In the genomic region with DNA sequence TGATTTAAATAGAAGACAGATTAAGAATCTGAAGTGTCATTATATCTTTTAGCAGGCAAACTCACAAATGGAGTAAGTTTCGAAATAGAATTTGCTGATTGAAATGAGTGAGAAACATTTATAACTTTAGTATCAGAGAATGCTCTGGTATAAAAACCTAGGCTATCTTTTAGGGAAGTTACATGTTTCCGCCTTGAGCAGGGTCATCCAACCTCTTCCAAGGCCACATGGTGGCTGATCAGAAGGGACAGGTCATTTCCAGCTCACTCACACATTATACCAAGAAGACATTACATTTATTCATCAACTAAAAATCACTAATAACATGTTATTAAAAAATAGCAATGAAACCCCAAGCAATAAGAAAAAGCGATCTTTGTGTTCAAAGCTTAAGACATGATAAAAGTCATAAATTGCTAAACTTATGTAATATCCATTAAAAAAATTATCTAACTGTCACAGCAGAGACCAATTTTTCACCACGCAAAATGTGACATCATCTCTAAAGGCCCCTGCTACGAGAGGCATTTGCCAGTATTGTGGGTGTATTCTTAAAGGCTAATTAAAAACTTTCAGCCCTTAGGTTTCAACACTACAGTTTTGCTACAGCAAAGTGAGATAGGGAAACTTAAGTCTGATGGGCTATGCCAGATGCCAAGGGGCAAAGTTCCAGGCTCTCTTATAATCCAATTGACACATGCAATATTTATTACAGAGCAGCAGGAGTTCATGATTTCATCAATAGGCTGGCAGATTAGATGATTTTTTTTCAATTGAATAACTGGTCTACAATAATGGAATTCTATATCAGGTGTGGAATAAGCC, we compare ENCODE assay signal across 24 cellular contexts.
"Had no signal": no experiment of that assay in that cellular context is flagged by ENCODE, and none has a peak within 500 bp of the region (broad histone marks: within the 10 kb centered on the region; RNA-seq: fewer than 3 reads in every experiment).

No MANE protein-coding gene starts in this region.

- H3K36me3 ChIP-seq: breast epithelium, gastrocnemius medialis, ovary, prostate gland, tibial nerve had no signal

- H3K27me3 ChIP-seq: breast epithelium, gastrocnemius medialis, ovary, tibial nerve had no signal

- FAIRE-seq: islet of Langerhans had no signal

- H3K27ac Mint-ChIP-seq: activated CD4-positive, alpha-beta memory T cell treated with anti-CD3 and anti-CD28 coated beads, Interleukin-2, amount 10 ng/mL, durations not matched to agents 7 days and 5 days; activated CD4-positive, alpha-beta T cell treated with anti-CD3 and anti-CD28 coated beads, Interleukin-2, amount 10 ng/mL, durations not matched to agents 24 days and 14 days; activated naive CD4-positive, alpha-beta T cell treated with anti-CD3 and anti-CD28 coated beads, Interleukin-2, amount 50 U/mL, for 72 hours; activated T-cell treated with anti-CD3 and anti-CD28 coated beads, Interleukin-2, amount 50 U/mL, for 72 hours; dendritic cell treated with granulocyte-macrophage colony-stimulating factor and Interleukin-4, amounts not matched to agents 40 ng/mL and 50 ng/mL, for 4 days; endodermal cell; memory B cell; T-helper 2 cell treated with Interferon-gamma antibody and Interleukin-4, amounts not matched to agents 5 μg/mL and 100 μg/mL, for 36 hours had no signal

- H3K36me3 Mint-ChIP-seq: activated naive CD4-positive, alpha-beta T cell treated with anti-CD3 and anti-CD28 coated beads, Interleukin-2, amount 50 U/mL, for 72 hours; memory B cell had no signal

- H3K9me3 Mint-ChIP-seq: activated CD4-positive, alpha-beta memory T cell treated with anti-CD3 and anti-CD28 coated beads, Interleukin-2, amount 10 ng/mL, durations not matched to agents 7 days and 5 days; activated CD4-positive, alpha-beta T cell treated with anti-CD3 and anti-CD28 coated beads, Interleukin-2, amount 10 ng/mL, durations not matched to agents 24 days and 14 days; activated naive CD4-positive, alpha-beta T cell treated with anti-CD3 and anti-CD28 coated beads, Interleukin-2, amount 50 U/mL, for 72 hours; activated T-cell treated with anti-CD3 and anti-CD28 coated beads, Interleukin-2, amount 50 U/mL, for 72 hours; central memory CD8-positive, alpha-beta T cell; dendritic cell treated with granulocyte-macrophage colony-stimulating factor and Interleukin-4, amounts not matched to agents 40 ng/mL and 50 ng/mL, for 4 days; endodermal cell; memory B cell; naive thymus-derived CD4-positive, alpha-beta T cell; T-helper 2 cell treated with Interferon-gamma antibody and Interleukin-4, amounts not matched to agents 5 μg/mL and 100 μg/mL, for 36 hours had no signal

- H3K4me3 Mint-ChIP-seq: activated CD4-positive, alpha-beta memory T cell treated with anti-CD3 and anti-CD28 coated beads, Interleukin-2, amount 10 ng/mL, durations not matched to agents 7 days and 5 days; activated CD4-positive, alpha-beta T cell treated with anti-CD3 and anti-CD28 coated beads, Interleukin-2, amount 10 ng/mL, durations not matched to agents 24 days and 14 days; activated T-cell treated with anti-CD3 and anti-CD28 coated beads, Interleukin-2, amount 50 U/mL, for 72 hours; central memory CD8-positive, alpha-beta T cell; dendritic cell treated with granulocyte-macrophage colony-stimulating factor and Interleukin-4, amounts not matched to agents 40 ng/mL and 50 ng/mL, for 4 days; endodermal cell; memory B cell; naive thymus-derived CD4-positive, alpha-beta T cell; T-helper 2 cell treated with Interferon-gamma antibody and Interleukin-4, amounts not matched to agents 5 μg/mL and 100 μg/mL, for 36 hours had no signal

- ATAC-seq: activated naive CD4-positive, alpha-beta T cell treated with anti-CD3 and anti-CD28 coated beads, Interleukin-2, amount 50 U/mL, for 72 hours; activated T-cell treated with anti-CD3 and anti-CD28 coated beads, Interleukin-2, amount 50 U/mL, for 72 hours; esophagus mucosa; gastrocnemius medialis; left ventricle myocardium superior; naive thymus-derived CD4-positive, alpha-beta T cell had no signal

- H3K9me3 ChIP-seq: breast epithelium, gastrocnemius medialis, ovary, prostate gland, tibial nerve had no signal

- H3K4me1 ChIP-seq: breast epithelium, gastrocnemius medialis, prostate gland, tibial nerve had no signal

- H3K27ac ChIP-seq: breast epithelium, gastrocnemius medialis, ovary, prostate gland, tibial nerve had no signal

- H3K4me1 Mint-ChIP-seq: activated CD4-positive, alpha-beta memory T cell treated with anti-CD3 and anti-CD28 coated beads, Interleukin-2, amount 10 ng/mL, durations not matched to agents 7 days and 5 days; activated CD4-positive, alpha-beta T cell treated with anti-CD3 and anti-CD28 coated beads, Interleukin-2, amount 10 ng/mL, durations not matched to agents 24 days and 14 days; central memory CD8-positive, alpha-beta T cell; endodermal cell had no signal

- DNase-seq: activated CD4-positive, alpha-beta memory T cell treated with anti-CD3 and anti-CD28 coated beads, Interleukin-2, amount 10 ng/mL, durations not matched to agents 7 days and 5 days; activated CD4-positive, alpha-beta T cell treated with anti-CD3 and anti-CD28 coated beads, Interleukin-2, amount 10 ng/mL, durations not matched to agents 24 days and 14 days; activated CD4-positive, CD25-positive, alpha-beta regulatory T cell treated with anti-CD3 and anti-CD28 coated beads, Interleukin-2, amount 50 U/mL, for 72 hours; activated naive CD4-positive, alpha-beta T cell; activated T-cell treated with anti-CD3 and anti-CD28 coated beads, Interleukin-2, amount 50 U/mL, for 72 hours; endodermal cell; gastrocnemius medialis; glutamatergic neuron; left ventricle myocardium superior; midbrain; naive thymus-derived CD4-positive, alpha-beta T cell; ovary; stimulated activated naive CD4-positive, alpha-beta T cell treated with Interleukin-2 at 50 U/mL for 16 hours; T-helper 1 cell had no signal

- H3K4me3 ChIP-seq: breast epithelium, gastrocnemius medialis, ovary, prostate gland, tibial nerve had no signal

- H3K27me3 Mint-ChIP-seq: activated CD4-positive, alpha-beta memory T cell treated with anti-CD3 and anti-CD28 coated beads, Interleukin-2, amount 10 ng/mL, durations not matched to agents 7 days and 5 days; central memory CD8-positive, alpha-beta T cell; dendritic cell treated with granulocyte-macrophage colony-stimulating factor and Interleukin-4, amounts not matched to agents 40 ng/mL and 50 ng/mL, for 4 days; memory B cell; naive thymus-derived CD4-positive, alpha-beta T cell had no signal
